In the genomic region with DNA sequence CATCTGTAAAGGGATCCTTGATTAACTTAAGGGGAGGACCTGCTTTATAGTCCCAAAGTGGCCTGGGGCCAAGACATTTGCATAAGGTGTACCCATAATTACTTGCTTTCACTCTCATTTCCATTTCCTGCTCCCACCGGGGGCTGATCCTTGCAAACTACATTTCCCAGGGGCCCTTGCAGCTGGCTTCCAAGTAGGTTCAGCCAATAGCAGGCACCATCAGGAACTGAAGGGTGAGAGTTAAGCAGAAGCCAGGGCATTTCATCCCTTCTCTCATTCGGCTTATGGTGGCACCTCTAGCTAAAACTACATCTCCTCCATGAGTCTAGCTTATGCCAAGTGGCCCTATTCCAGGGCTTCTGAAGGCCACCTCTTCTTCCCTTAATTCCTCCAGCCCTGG, we compare ENCODE assay signal across 1 cellular context.
TF ChIP-seq lines count a peak whose summit lies in the region.

No MANE protein-coding gene starts in this region.

TF ChIP-seq in GM12878, 131 proteins besides CTCF, POLR2A, EP300 and RAD21 (continued from another document):
- TF ChIP-seq, protein P1, sequence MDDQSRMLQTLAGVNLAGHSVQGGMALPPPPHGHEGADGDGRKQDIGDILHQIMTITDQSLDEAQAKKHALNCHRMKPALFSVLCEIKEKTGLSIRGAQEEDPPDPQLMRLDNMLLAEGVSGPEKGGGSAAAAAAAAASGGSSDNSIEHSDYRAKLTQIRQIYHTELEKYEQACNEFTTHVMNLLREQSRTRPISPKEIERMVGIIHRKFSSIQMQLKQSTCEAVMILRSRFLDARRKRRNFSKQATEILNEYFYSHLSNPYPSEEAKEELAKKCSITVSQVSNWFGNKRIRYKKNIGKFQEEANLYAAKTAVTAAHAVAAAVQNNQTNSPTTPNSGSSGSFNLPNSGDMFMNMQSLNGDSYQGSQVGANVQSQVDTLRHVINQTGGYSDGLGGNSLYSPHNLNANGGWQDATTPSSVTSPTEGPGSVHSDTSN (IDR thresholded peaks at IDR 0.05; ENCODE audit: insufficient replicate concordance, low read depth, low read length), result no peak
- TF ChIP-seq DPF2 (IDR thresholded peaks at IDR 0.05), result no peak
